ENCODE assay signal across 25 cellular contexts in genomic region chr18:12737243-12737902, GRCh38.
"Had no signal": no experiment of that assay in that cellular context is flagged by ENCODE, and none has a peak within 500 bp of the region (broad histone marks: within the 10 kb centered on the region; RNA-seq: fewer than 3 reads in every experiment).

No MANE protein-coding gene starts in this region.

- H2AFZ ChIP-seq: hepatocyte had no signal

- H3K4me1 ChIP-seq: breast epithelium, esophagus muscularis mucosa, left lung, prostate gland, right atrium auricular region, spleen had no signal

- H3K4me3 Mint-ChIP-seq: activated CD4-positive, alpha-beta memory T cell treated with anti-CD3 and anti-CD28 coated beads for 36 hours; activated naive CD4-positive, alpha-beta T cell treated with anti-CD3 and anti-CD28 coated beads for 36 hours; activated naive CD8-positive, alpha-beta T cell treated with anti-CD3 and anti-CD28 coated beads, Interleukin-2, amount 10 ng/mL, durations not matched to agents 7 days and 5 days; activated T-cell treated with anti-CD3 and anti-CD28 coated beads, Interleukin-2, amount 50 U/mL, for 72 hours; naive B cell; neural crest cell; type B pancreatic cell had no signal

- H3K27ac ChIP-seq: breast epithelium, coronary artery, esophagus muscularis mucosa, hepatocyte, left lung, prostate gland, right atrium auricular region, spleen, thoracic aorta had no signal

- H3K4me2 ChIP-seq: hepatocyte had no signal

- H3K27me3 Mint-ChIP-seq: activated CD4-positive, alpha-beta memory T cell treated with anti-CD3 and anti-CD28 coated beads for 36 hours; naive B cell; type B pancreatic cell had no signal

- H3K27me3 ChIP-seq: breast epithelium, esophagus muscularis mucosa, hepatocyte, left lung, right atrium auricular region, spleen had no signal

- H3K4me1 Mint-ChIP-seq: activated naive CD8-positive, alpha-beta T cell treated with anti-CD3 and anti-CD28 coated beads, Interleukin-2, amount 10 ng/mL, durations not matched to agents 7 days and 5 days; naive B cell; neural crest cell had no signal

- H3K79me2 ChIP-seq: hepatocyte had no signal

- H3K9me3 Mint-ChIP-seq: activated CD4-positive, alpha-beta memory T cell treated with anti-CD3 and anti-CD28 coated beads for 36 hours; activated naive CD4-positive, alpha-beta T cell treated with anti-CD3 and anti-CD28 coated beads for 36 hours; activated naive CD8-positive, alpha-beta T cell treated with anti-CD3 and anti-CD28 coated beads, Interleukin-2, amount 10 ng/mL, durations not matched to agents 7 days and 5 days; activated T-cell treated with anti-CD3 and anti-CD28 coated beads, Interleukin-2, amount 50 U/mL, for 72 hours; naive B cell; type B pancreatic cell had no signal

- ATAC-seq: activated T-cell treated with anti-CD3 and anti-CD28 coated beads, Interleukin-2, amount 50 U/mL, for 72 hours; left lung had no signal

- H3K36me3 Mint-ChIP-seq: activated CD4-positive, alpha-beta memory T cell treated with anti-CD3 and anti-CD28 coated beads for 36 hours; activated naive CD8-positive, alpha-beta T cell treated with anti-CD3 and anti-CD28 coated beads, Interleukin-2, amount 10 ng/mL, durations not matched to agents 7 days and 5 days; naive B cell; type B pancreatic cell had no signal

- DNase-seq: activated CD4-positive, alpha-beta memory T cell treated with anti-CD3 and anti-CD28 coated beads for 36 hours; activated CD4-positive, alpha-beta T cell treated with anti-CD3 and anti-CD28 coated beads for 4 hours; activated CD4-positive, CD25-positive, alpha-beta regulatory T cell; activated effector memory CD4-positive, alpha-beta T cell treated with Interleukin-2 at 50 U/mL for 16 hours; activated naive CD4-positive, alpha-beta T cell treated with anti-CD3 and anti-CD28 coated beads for 36 hours; activated naive CD8-positive, alpha-beta T cell treated with anti-CD3 and anti-CD28 coated beads, Interleukin-2, amount 10 ng/mL, durations not matched to agents 7 days and 5 days; activated T-cell treated with anti-CD3 and anti-CD28 coated beads, Interleukin-2, amount 50 U/mL, for 72 hours; amniotic stem cell; glutamatergic neuron; kidney glomerular epithelial cell; left lung; naive B cell; spleen; stimulated activated CD4-positive, alpha-beta T cell treated with anti-CD3 and anti-CD28 coated beads, Interleukin-4, amount 100 ng/mL, for 1 hour; stimulated activated naive CD4-positive, alpha-beta T cell had no signal

- H3K9me3 ChIP-seq: breast epithelium, esophagus muscularis mucosa, left lung, prostate gland, right atrium auricular region, spleen, thoracic aorta had no signal

- H3K4me3 ChIP-seq: breast epithelium, coronary artery, esophagus muscularis mucosa, hepatocyte, left lung, lung, prostate gland, right atrium auricular region, spleen, thoracic aorta had no signal

- H3K27ac Mint-ChIP-seq: activated CD4-positive, alpha-beta memory T cell treated with anti-CD3 and anti-CD28 coated beads for 36 hours; activated naive CD4-positive, alpha-beta T cell treated with anti-CD3 and anti-CD28 coated beads for 36 hours; activated naive CD8-positive, alpha-beta T cell treated with anti-CD3 and anti-CD28 coated beads, Interleukin-2, amount 10 ng/mL, durations not matched to agents 7 days and 5 days; activated T-cell treated with anti-CD3 and anti-CD28 coated beads, Interleukin-2, amount 50 U/mL, for 72 hours; type B pancreatic cell had no signal

- H3K36me3 ChIP-seq: breast epithelium, esophagus muscularis mucosa, left lung, prostate gland, right atrium auricular region, spleen, thoracic aorta had no signal
